1 cellular context compared by ENCODE assay signal in genomic region chr14:61280092-61280525, GRCh38.
TF ChIP-seq lines count a peak whose summit lies in the region.

No MANE protein-coding gene starts in this region.

TF ChIP-seq in GM23338, 12 proteins besides CTCF, POLR2A, EP300 and RAD21 (continued from another document):
- TF ChIP-seq ZNF462 (CRISPR knock-in tag; IDR thresholded peaks at IDR 0.05) (no peak), EZH2 (IDR thresholded peaks at IDR 0.05; ENCODE audit: low read depth, unreplicated experiment) (no peak), ZNF331 (CRISPR knock-in tag; IDR thresholded peaks at IDR 0.05; ENCODE audit: low read depth) (no peak), ETS1 (IDR thresholded peaks at IDR 0.05) (no peak), EZH2phosphoT487 (IDR thresholded peaks at IDR 0.05; ENCODE audit: unreplicated experiment) (no peak), CREB1 (CRISPR knock-in tag; IDR thresholded peaks at IDR 0.05; ENCODE audit: low read depth) (no peak)
